Comparison of ENCODE assay signal across 9 cellular contexts in genomic region chr3:47017504-47018268, GRCh38. TPM values are rescaled to one million over a fixed set of nuclear protein-coding genes. Genes with fewer than 3 reads are reported as not detected.
DNase-seq lines count a peak whose midpoint lies in the region; ATAC-seq and TF ChIP-seq lines count a peak whose summit lies in the region.
"Had no signal": no experiment of that assay in that cellular context is flagged by ENCODE, and none has a peak within 500 bp of the region (broad histone marks: within the 10 kb centered on the region; RNA-seq: fewer than 3 reads in every experiment).

No MANE protein-coding gene starts in this region.

- no peak overlapping the region for H2BK5ac ChIP-seq in mesendoderm (ENCODE audit: low read length)

- H3K4me3 ChIP-seq in CD8-positive, alpha-beta T cell (ENCODE audit: low read depth, low read length), result no peak overlapping the region
- H3K4me3 ChIP-seq in HL-60 (replicated peaks; ENCODE audit: insufficient read depth, low read length) (no peak overlapping the region), mesendoderm (ENCODE audit: low read length) (no peak overlapping the region)

- no peaks in the 10 kb centered on the region for H3K79me2 ChIP-seq in mesendoderm (ENCODE audit: control insufficient read depth, insufficient read depth, low read length)

- H3K27ac Mint-ChIP-seq in CD8-positive, alpha-beta T cell, result peak overlapping the region; percentile 86
- peak overlapping the region; percentile 84 for H3K27ac Mint-ChIP-seq in activated CD8-positive, alpha-beta T cell treated with anti-CD3 and anti-CD28 coated beads, Interleukin-2, amount 10 ng/mL, durations not matched to agents 7 days and 5 days

- H2AK5ac ChIP-seq in mesendoderm (ENCODE audit: low read length), result no peak overlapping the region

- TF ChIP-seq CTCF in CD8-positive, alpha-beta T cell (IDR thresholded peaks at IDR 0.05), result no peak
- no peak for TF ChIP-seq CTCF in HL-60 (IDR thresholded peaks at IDR 0.05; ENCODE audit: insufficient read depth, low read length)

- peaks cover 17% of the 10 kb centered on the region for H3K36me3 ChIP-seq in CD8-positive, alpha-beta T cell (ENCODE audit: insufficient read depth, low read length)
- peaks cover 3% of the 10 kb centered on the region for H3K36me3 ChIP-seq in mesendoderm (ENCODE audit: control insufficient read depth, insufficient read depth, low read length)

- H3K4me3 Mint-ChIP-seq in CD8-positive, alpha-beta T cell, result no peak overlapping the region
- H3K4me3 Mint-ChIP-seq in activated CD8-positive, alpha-beta T cell treated with anti-CD3 and anti-CD28 coated beads, Interleukin-2, amount 10 ng/mL, durations not matched to agents 7 days and 5 days, result peak overlapping the region; percentile 30

- no peak overlapping the region for H3K4me2 ChIP-seq in mesendoderm (ENCODE audit: low read length)

- H3K9ac ChIP-seq in mesendoderm (ENCODE audit: low read length), result no peak overlapping the region

- no peak overlapping the region for H3K18ac ChIP-seq in mesendoderm (ENCODE audit: low read length)

- H3K4me1 Mint-ChIP-seq in CD8-positive, alpha-beta T cell (ENCODE audit: low read depth), result peaks cover 44% of the 10 kb centered on the region
- peaks cover 68% of the 10 kb centered on the region for H3K4me1 Mint-ChIP-seq in activated CD8-positive, alpha-beta T cell treated with anti-CD3 and anti-CD28 coated beads, Interleukin-2, amount 10 ng/mL, durations not matched to agents 7 days and 5 days (ENCODE audit: low read depth)

- intact Hi-C loops in CD8-positive, alpha-beta T cell (cut with DNase I, micrococcal nuclease), result loop anchor here in 1 of 2 experiments (10.0 kb wide), 1 partner anchor 47 kb away; no protein-coding TSS in a partner anchor

- no peak overlapping the region for H3K4ac ChIP-seq in mesendoderm (ENCODE audit: low read depth, low read length)

- POLR2A ChIA-PET in CD8-positive, alpha-beta T cell (lab: Charles Lee), result interaction anchor here (1.4 kb wide), 1 partner anchor 13 kb away, joined by 3 read pairs; no protein-coding TSS in a partner anchor
- POLR2A ChIA-PET in activated CD8-positive, alpha-beta T cell treated with anti-CD3 and anti-CD28 coated beads, Interleukin-2, amount 10 ng/mL, durations not matched to agents 7 days and 5 days (lab: Charles Lee), result interaction anchor here (0.8 to 2.2 kb wide), 3 partner anchors 37 to 265 kb away, joined by 3 to 6 read pairs (median 3); partner anchors contain the start of genes KIF9 and KLHL18

- no peaks in the 10 kb centered on the region for H3K9me3 Mint-ChIP-seq in CD8-positive, alpha-beta T cell
- no peaks in the 10 kb centered on the region for H3K9me3 Mint-ChIP-seq in activated CD8-positive, alpha-beta T cell treated with anti-CD3 and anti-CD28 coated beads, Interleukin-2, amount 10 ng/mL, durations not matched to agents 7 days and 5 days (ENCODE audit: insufficient read depth)

- no CpG with 5 or more reads among the region's 6 CpGs for WGBS in mesendoderm (ENCODE audit: extremely low coverage, insufficient coverage, low lambda C conversion rate)

- H3K36me3 Mint-ChIP-seq in CD8-positive, alpha-beta T cell, result peaks cover 69% of the 10 kb centered on the region
- H3K36me3 Mint-ChIP-seq in activated CD8-positive, alpha-beta T cell treated with anti-CD3 and anti-CD28 coated beads, Interleukin-2, amount 10 ng/mL, durations not matched to agents 7 days and 5 days (ENCODE audit: low read depth), result peaks cover 39% of the 10 kb centered on the region

- peaks cover 20% of the 10 kb centered on the region for H3K4me1 ChIP-seq in CD8-positive, alpha-beta T cell (ENCODE audit: insufficient read depth, low read length)
- H3K4me1 ChIP-seq in mesendoderm (ENCODE audit: control insufficient read depth, low read depth, low read length), result no peaks in the 10 kb centered on the region

- H3K56ac ChIP-seq in mesendoderm (ENCODE audit: low read length), result no peak overlapping the region

- no peaks in the 10 kb centered on the region for H3K9me3 ChIP-seq in CD8-positive, alpha-beta T cell (ENCODE audit: low read length)

- H3K27ac ChIP-seq in CD8-positive, alpha-beta T cell (ENCODE audit: low read depth, low read length), result peak overlapping the region; percentile 38
- peak overlapping the region; percentile 65 for H3K27ac ChIP-seq in HL-60 (replicated peaks)
- H3K27ac ChIP-seq in mesendoderm (ENCODE audit: low read depth, low read length), result no peak overlapping the region

- H4K5ac ChIP-seq in mesendoderm (ENCODE audit: low read length), result no peak overlapping the region

- H2BK120ac ChIP-seq in mesendoderm (ENCODE audit: low read depth, low read length), result no peak overlapping the region

- H3K27me3 Mint-ChIP-seq in CD8-positive, alpha-beta T cell (ENCODE audit: low read depth), result no peaks in the 10 kb centered on the region
- no peaks in the 10 kb centered on the region for H3K27me3 Mint-ChIP-seq in activated CD8-positive, alpha-beta T cell treated with anti-CD3 and anti-CD28 coated beads, Interleukin-2, amount 10 ng/mL, durations not matched to agents 7 days and 5 days (ENCODE audit: low read depth)

- ATAC-seq in CD8-positive, alpha-beta T cell, result no peak
- peak; percentile 6 for ATAC-seq in activated CD8-positive, alpha-beta T cell treated with anti-CD3 and anti-CD28 coated beads, Interleukin-2, amount 10 ng/mL, durations not matched to agents 7 days and 5 days
- ATAC-seq in HG03457 (IDR thresholded peaks at IDR 0.05; ENCODE audit: unreplicated experiment) (no peak), GM18873 (IDR thresholded peaks at IDR 0.05; ENCODE audit: low FRiP score, unreplicated experiment) (no peak), GM21526 (IDR thresholded peaks at IDR 0.05; ENCODE audit: low FRiP score, unreplicated experiment) (no peak)

- H3K27me3 ChIP-seq in CD8-positive, alpha-beta T cell (ENCODE audit: insufficient read depth, low read length), result no peaks in the 10 kb centered on the region
- H3K27me3 ChIP-seq in HL-60 (ENCODE audit: insufficient read depth, poor library complexity, severe bottlenecking) (no peaks in the 10 kb centered on the region), mesendoderm (ENCODE audit: insufficient read depth, low read length, poor library complexity) (no peaks in the 10 kb centered on the region)

- H3K79me1 ChIP-seq in mesendoderm (ENCODE audit: low read length), result no peaks in the 10 kb centered on the region

- H3K23ac ChIP-seq in mesendoderm (ENCODE audit: low read length), result no peak overlapping the region

- no peak overlapping the region for H4K8ac ChIP-seq in mesendoderm (ENCODE audit: low read depth, low read length)

- CTCF ChIA-PET in CD8-positive, alpha-beta T cell (lab: Charles Lee), result no interaction called here
- CTCF ChIA-PET in activated CD8-positive, alpha-beta T cell treated with anti-CD3 and anti-CD28 coated beads, Interleukin-2, amount 10 ng/mL, durations not matched to agents 7 days and 5 days (lab: Charles Lee), result interaction anchor here (1.8 to 6.5 kb wide), 2 partner anchors 12 to 306 kb away, joined by 6 to 34 read pairs; no protein-coding TSS in a partner anchor

- no peak for DNase-seq in CD8-positive, alpha-beta T cell
- DNase-seq in HL-60 (ENCODE audit: low read depth in 1 of 2, low spot score in 1 of 2) (peak in 1 of 2 experiments; percentile 82), mesendoderm (peak; percentile 94), SHP77 treated with DMSO at 0.1 percent for 48 hours (lab: John Stamatoyannopoulos, UW) (no peak)
- DNase-seq in activated CD8-positive, alpha-beta T cell treated with anti-CD3 and anti-CD28 coated beads, Interleukin-2, amount 10 ng/mL, durations not matched to agents 7 days and 5 days, result no peak
- DNase-seq: NCI-H1105 had no signal

- no peak overlapping the region for H2BK15ac ChIP-seq in mesendoderm (replicated peaks; ENCODE audit: low read depth)

RNA-seq across cellular contexts. Expression of gene NBEAL2, which starts 38.2 kb away (rescaled TPM):
- 100 to 1,000 TPM; 187 to 201 TPM for total RNA-seq in CD8-positive, alpha-beta T cell
- 100 to 1,000 TPM; 206 to 212 TPM for total RNA-seq in activated CD8-positive, alpha-beta T cell treated with anti-CD3 and anti-CD28 coated beads, Interleukin-2, amount 10 ng/mL, durations not matched to agents 7 days and 5 days
- polyA plus RNA-seq in mesendoderm (2013, experiment 1 of 2), result 11.0 TPM
- polyA plus RNA-seq in mesendoderm (2013, experiment 2 of 2), result 11.0 TPM

RNA-seq across cellular contexts. Expression of gene CCDC12, which starts 41.1 kb away (rescaled TPM):
- total RNA-seq in CD8-positive, alpha-beta T cell, result 100 to 1,000 TPM in 1 of 2 experiments, 10 to 100 TPM in 1; 99.9 to 107 TPM
- total RNA-seq in activated CD8-positive, alpha-beta T cell treated with anti-CD3 and anti-CD28 coated beads, Interleukin-2, amount 10 ng/mL, durations not matched to agents 7 days and 5 days, result 10 to 100 TPM; 59.4 to 62.2 TPM
- 49.1 TPM for polyA plus RNA-seq in mesendoderm (2013, experiment 1 of 2)
- polyA plus RNA-seq in mesendoderm (2013, experiment 2 of 2), result 48.9 TPM
